Comparison of ENCODE assay signal across 16 cellular contexts in the genomic region with DNA sequence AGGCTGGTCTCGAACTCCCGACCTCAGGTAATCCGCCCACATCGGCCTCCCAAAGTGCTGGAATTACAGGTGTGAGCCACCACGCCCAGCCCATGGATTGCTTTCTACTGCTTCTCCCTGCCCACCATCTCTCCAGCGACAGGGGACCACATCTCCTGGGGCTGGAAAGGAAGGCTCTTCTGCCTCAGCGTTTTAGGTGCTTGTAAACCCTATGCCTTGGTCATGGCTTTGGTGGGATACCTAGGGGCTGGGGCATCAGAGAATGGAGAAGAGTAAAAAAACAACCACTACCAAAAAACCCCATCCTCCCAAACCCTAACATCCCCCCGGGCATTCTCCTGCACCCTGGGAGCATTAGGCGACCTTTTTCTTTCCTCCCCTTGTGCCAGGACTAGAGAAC. TPM values are rescaled to one million over a fixed set of nuclear protein-coding genes. Genes with fewer than 3 reads are reported as not detected.
DNase-seq lines count a peak whose midpoint lies in the region; ATAC-seq and TF ChIP-seq lines count a peak whose summit lies in the region.
"Had no signal": no experiment of that assay in that cellular context is flagged by ENCODE, and none has a peak within 500 bp of the region (broad histone marks: within the 10 kb centered on the region; RNA-seq: fewer than 3 reads in every experiment).

No MANE protein-coding gene starts in this region.

- TF ChIP-seq CTCF in CD4-positive, alpha-beta T cell (IDR thresholded peaks at IDR 0.05) = no peak
- TF ChIP-seq CTCF in GM10266 (IDR thresholded peaks at IDR 0.05; ENCODE audit: control insufficient read depth, insufficient read depth, low read depth, missing control alignments) (no peak), ascending aorta (IDR thresholded peaks at IDR 0.05) (no peak)

- DNase-seq in CD4-positive, alpha-beta T cell = no peak
- DNase-seq in GM10266 (ENCODE audit: extremely low spot score) (peak; percentile 41), ascending aorta (ENCODE audit: low spot score in 2 of 2) (no peak), HCEC 1CT (no peak), NCI-H1092 (lab: John Stamatoyannopoulos, UW) (no peak)
- no peak for DNase-seq in natural killer cell treated with Interleukin-12 subunit alpha and Interleukin-12 subunit beta and Interleukin-15 and Interleukin-18, amount 100 ng/mL, for 72 hours (ENCODE audit: low spot score)
- DNase-seq: colonic mucosa; NCI-H2081; NCI-H526; stimulated activated CD4-positive, alpha-beta T cell treated with anti-CD3 and anti-CD28 coated beads, Interleukin-4, amount 100 ng/mL, for 1 hour; stimulated activated CD8-positive, alpha-beta memory T cell treated with anti-CD3 and anti-CD28 coated beads, Interleukin-4, amount 100 ng/mL, for 48 hours had no signal

- H3K36me3 ChIP-seq in ascending aorta = no peaks in the 10 kb centered on the region
- H3K36me3 ChIP-seq: colonic mucosa had no signal

- no peaks in the 10 kb centered on the region for H3K9me3 Mint-ChIP-seq in CD4-positive, alpha-beta T cell
- H3K9me3 Mint-ChIP-seq in natural killer cell treated with Interleukin-12 subunit alpha and Interleukin-12 subunit beta and Interleukin-15 and Interleukin-18, amount 100 ng/mL, for 72 hours = no peaks in the 10 kb centered on the region

- no peak overlapping the region for H3K27ac ChIP-seq in CD4-positive, alpha-beta T cell (ENCODE audit: low read depth, low read length)
- peak overlapping the region; percentile 40 to 55 for H3K27ac ChIP-seq in ascending aorta
- H3K27ac ChIP-seq: colonic mucosa, PC-9 had no signal

- no peaks in the 10 kb centered on the region for H3K36me3 Mint-ChIP-seq in CD4-positive, alpha-beta T cell (ENCODE audit: low read depth)
- H3K36me3 Mint-ChIP-seq in natural killer cell treated with Interleukin-12 subunit alpha and Interleukin-12 subunit beta and Interleukin-15 and Interleukin-18, amount 100 ng/mL, for 72 hours = no peaks in the 10 kb centered on the region

- no peak overlapping the region for H3K27ac Mint-ChIP-seq in CD4-positive, alpha-beta T cell
- no peak overlapping the region for H3K27ac Mint-ChIP-seq in natural killer cell treated with Interleukin-12 subunit alpha and Interleukin-12 subunit beta and Interleukin-15 and Interleukin-18, amount 100 ng/mL, for 72 hours

- H3K27me3 Mint-ChIP-seq in CD4-positive, alpha-beta T cell = peaks cover 30% of the 10 kb centered on the region
- peaks cover 3 to 13% of the 10 kb centered on the region in 2 donors for H3K27me3 Mint-ChIP-seq in natural killer cell treated with Interleukin-12 subunit alpha and Interleukin-12 subunit beta and Interleukin-15 and Interleukin-18, amount 100 ng/mL, for 72 hours

- intact Hi-C loops in CD4-positive, alpha-beta T cell (cut with DNase I, micrococcal nuclease) = loop anchor here in 1 of 2 experiments (5.0 kb wide), 1 partner anchor 213 kb away; a partner anchor contains a TSS
- intact Hi-C loops in ascending aorta (cut with DNase I) = loop anchor here (5.0 kb wide), 1 partner anchor 433 kb away; no protein-coding TSS in a partner anchor

- H3K4me1 Mint-ChIP-seq in CD4-positive, alpha-beta T cell (ENCODE audit: low read depth) = peaks cover 17% of the 10 kb centered on the region
- H3K4me1 Mint-ChIP-seq in natural killer cell treated with Interleukin-12 subunit alpha and Interleukin-12 subunit beta and Interleukin-15 and Interleukin-18, amount 100 ng/mL, for 72 hours (ENCODE audit: low read depth in 2 of 2) = peaks cover 9 to 12% of the 10 kb centered on the region in 2 donors

- CTCF ChIA-PET in CD4-positive, alpha-beta T cell (lab: Charles Lee) = no interaction called here

- no peak for ATAC-seq in CD4-positive, alpha-beta T cell (ENCODE audit: poor library complexity)
- no peak for ATAC-seq in natural killer cell treated with Interleukin-12 subunit alpha and Interleukin-12 subunit beta and Interleukin-15 and Interleukin-18, amount 100 ng/mL, for 72 hours
- ATAC-seq in HG03432 (IDR thresholded peaks at IDR 0.05; ENCODE audit: unreplicated experiment) = no peak

- peak overlapping the region; percentile 51 for H3K4me3 Mint-ChIP-seq in CD4-positive, alpha-beta T cell
- H3K4me3 Mint-ChIP-seq in natural killer cell treated with Interleukin-12 subunit alpha and Interleukin-12 subunit beta and Interleukin-15 and Interleukin-18, amount 100 ng/mL, for 72 hours = peak overlapping the region; percentile 52

- POLR2A ChIA-PET in CD4-positive, alpha-beta T cell (lab: Charles Lee) = no interaction called here

- H3K4me3 ChIP-seq in ascending aorta = no peak overlapping the region

- no peaks in the 10 kb centered on the region for H3K9me3 ChIP-seq in CD4-positive, alpha-beta T cell (ENCODE audit: control insufficient read depth, low read length)
- no peaks in the 10 kb centered on the region for H3K9me3 ChIP-seq in ascending aorta
- H3K9me3 ChIP-seq: colonic mucosa, esophagus muscularis mucosa had no signal

- H3K4me1 ChIP-seq in ascending aorta = peaks cover 12 to 21% of the 10 kb centered on the region in 2 donors

- H3K27me3 ChIP-seq in CD4-positive, alpha-beta T cell (ENCODE audit: control insufficient read depth, insufficient read depth, low read length) = peaks cover 23% of the 10 kb centered on the region
- H3K27me3 ChIP-seq in ascending aorta = no peaks in the 10 kb centered on the region

RNA-seq across cellular contexts. Expression of a gene that starts 1.1 kb away (rescaled TPM):
- total RNA-seq in CD4-positive, alpha-beta T cell = 1 to 10 TPM; 1.6 to 1.7 TPM
- total RNA-seq in ascending aorta = 34.6 TPM
- total RNA-seq in natural killer cell treated with Interleukin-12 subunit alpha and Interleukin-12 subunit beta and Interleukin-15 and Interleukin-18, amount 100 ng/mL, for 72 hours = 1 to 10 TPM; 1.8 to 4.2 TPM
- total RNA-seq: H1 had no signal

RNA-seq across cellular contexts. Expression of a gene that starts 34.3 kb away (rescaled TPM):
- total RNA-seq in CD4-positive, alpha-beta T cell = 100 to 1,000 TPM; 102 to 108 TPM
- total RNA-seq in ascending aorta = 12.7 TPM
- 10 to 100 TPM; 25.1 to 59.2 TPM for total RNA-seq in natural killer cell treated with Interleukin-12 subunit alpha and Interleukin-12 subunit beta and Interleukin-15 and Interleukin-18, amount 100 ng/mL, for 72 hours

RNA-seq across cellular contexts. Expression of a gene that starts 38.6 kb away (rescaled TPM):
- 100 to 1,000 TPM; 250 to 258 TPM for total RNA-seq in CD4-positive, alpha-beta T cell
- 106 TPM for total RNA-seq in ascending aorta
- 10 to 100 TPM; 39.0 to 82.7 TPM for total RNA-seq in natural killer cell treated with Interleukin-12 subunit alpha and Interleukin-12 subunit beta and Interleukin-15 and Interleukin-18, amount 100 ng/mL, for 72 hours
- total RNA-seq: M059J had no signal

RNA-seq across cellular contexts. Expression of a gene that starts 50.7 kb away (rescaled TPM):
- total RNA-seq in CD4-positive, alpha-beta T cell = 10 to 100 TPM; 62.5 to 68.3 TPM
- total RNA-seq in ascending aorta = 665 TPM
- 1 to 10 TPM in 1 of 2 donors, under 1 TPM in 1; 0.98 to 2.2 TPM for total RNA-seq in natural killer cell treated with Interleukin-12 subunit alpha and Interleukin-12 subunit beta and Interleukin-15 and Interleukin-18, amount 100 ng/mL, for 72 hours
